ENCODE assay signal across 9 cellular contexts in the genomic region with DNA sequence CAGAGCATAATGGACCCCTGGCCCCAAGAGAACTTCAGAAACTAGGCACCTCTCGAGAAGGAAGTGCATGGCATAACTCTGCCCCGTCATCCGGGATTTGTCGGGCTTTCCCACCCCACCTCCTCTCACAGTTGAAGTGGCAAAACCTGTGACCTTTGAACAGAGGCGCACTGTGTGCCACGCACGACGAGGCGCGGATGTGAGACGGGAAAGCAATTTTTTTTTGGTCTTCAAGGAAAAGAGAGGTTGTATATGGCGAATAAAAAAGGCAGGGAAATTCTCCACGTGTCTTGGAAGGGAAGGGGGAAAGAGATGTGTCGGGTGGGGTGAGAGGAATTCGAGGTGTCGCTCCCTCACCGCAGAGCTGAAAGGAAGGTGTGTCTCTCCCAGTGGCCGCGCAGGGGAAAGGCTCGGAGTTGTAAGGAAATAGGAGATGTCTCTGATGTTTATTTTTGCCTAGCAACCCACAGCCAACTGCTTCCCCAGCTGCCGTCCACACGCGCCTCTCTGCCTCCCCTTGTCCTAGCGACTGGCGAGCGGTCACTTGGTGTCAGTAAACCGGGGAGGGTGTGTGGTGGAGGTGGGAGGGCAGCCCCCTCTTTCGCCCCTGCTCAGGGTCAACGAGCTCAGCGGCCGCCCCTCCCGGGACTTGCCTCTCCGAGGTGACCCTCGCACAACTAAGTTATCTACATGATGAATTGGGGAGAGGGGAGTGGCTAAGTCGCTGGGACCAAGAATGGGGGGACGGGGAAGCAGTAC. TPM values are rescaled to one million over a fixed set of nuclear protein-coding genes. Genes with fewer than 3 reads are reported as not detected.
DNase-seq lines count a peak whose midpoint lies in the region; FAIRE-seq and TF ChIP-seq lines count a peak whose summit lies in the region.
"Had no signal": no experiment of that assay in that cellular context is flagged by ENCODE, and none has a peak within 500 bp of the region (broad histone marks: within the 10 kb centered on the region; RNA-seq: fewer than 3 reads in every experiment).

No MANE protein-coding gene starts in this region.

- peak overlapping the region; percentile 97 for H3K27ac Mint-ChIP-seq in HFFc6
- peak overlapping the region; percentile 91 for H3K27ac Mint-ChIP-seq in T-helper 2 cell treated with Interferon-gamma antibody and Interleukin-4, amounts not matched to agents 5 μg/mL and 100 μg/mL, for 36 hours

- H3K9me3 Mint-ChIP-seq in HFFc6 = no peaks in the 10 kb centered on the region
- no peaks in the 10 kb centered on the region for H3K9me3 Mint-ChIP-seq in T-helper 2 cell treated with Interferon-gamma antibody and Interleukin-4, amounts not matched to agents 5 μg/mL and 100 μg/mL, for 36 hours

- peaks cover 3% of the 10 kb centered on the region for H3K27me3 Mint-ChIP-seq in HFFc6 (ENCODE audit: insufficient read depth)
- H3K27me3 Mint-ChIP-seq in T-helper 2 cell treated with Interferon-gamma antibody and Interleukin-4, amounts not matched to agents 5 μg/mL and 100 μg/mL, for 36 hours (ENCODE audit: low read depth) = peaks cover 19% of the 10 kb centered on the region

- TF ChIP-seq CTCF in HFFc6 (IDR thresholded peaks at IDR 0.05) (peak; percentile 57), bronchial epithelial cell (IDR thresholded peaks at IDR 0.05; ENCODE audit: insufficient read depth, low read length, severe bottlenecking) (peak; percentile 53), retinal pigment epithelial cell (conservative IDR thresholded peaks at IDR 0.05; ENCODE audit: low read depth, low read length) (peak; percentile 36)

- H3K36me3 Mint-ChIP-seq in HFFc6 (ENCODE audit: low read depth) = peaks cover 20% of the 10 kb centered on the region
- H3K36me3 Mint-ChIP-seq in T-helper 2 cell treated with Interferon-gamma antibody and Interleukin-4, amounts not matched to agents 5 μg/mL and 100 μg/mL, for 36 hours (ENCODE audit: low read depth) = peaks cover 17% of the 10 kb centered on the region

- H3K27ac ChIP-seq in iPS-18a (ENCODE audit: low read length) = peak overlapping the region; percentile 64

- H3K9ac ChIP-seq in iPS-18a (ENCODE audit: low read length) = peak overlapping the region; percentile 91

- H3K27me3 ChIP-seq in bronchial epithelial cell (ENCODE audit: control insufficient read depth, insufficient read depth, low read length) (no peaks in the 10 kb centered on the region), iPS-18a (ENCODE audit: control insufficient read depth, insufficient read depth, low read length) (peaks cover 12% of the 10 kb centered on the region)

- H3K4me3 Mint-ChIP-seq in HFFc6 = peak overlapping the region; percentile 92
- H3K4me3 Mint-ChIP-seq in T-helper 2 cell treated with Interferon-gamma antibody and Interleukin-4, amounts not matched to agents 5 μg/mL and 100 μg/mL, for 36 hours = peak overlapping the region; percentile 92

- H3K36me3 ChIP-seq in bronchial epithelial cell (ENCODE audit: control insufficient read depth, insufficient read depth, low read length) (no peaks in the 10 kb centered on the region), iPS-18a (ENCODE audit: control insufficient read depth, low read depth, low read length) (peaks cover 2% of the 10 kb centered on the region)

- no peak for FAIRE-seq in bronchial epithelial cell (lab: Jason Lieb, UNC)
- FAIRE-seq: endometrium had no signal

- H3K4me3 ChIP-seq in bronchial epithelial cell (ENCODE audit: low read depth, low read length) (peak overlapping the region; percentile 64), iPS-18a (ENCODE audit: low read length) (peak overlapping the region; percentile 94), retinal pigment epithelial cell (ENCODE audit: low read length) (peak overlapping the region; percentile 78)

- H3K9me3 ChIP-seq in iPS-18a (ENCODE audit: control insufficient read depth, low read depth, low read length) = no peaks in the 10 kb centered on the region

- peak; percentile 92 for DNase-seq in EH (ENCODE audit: low read depth)
- DNase-seq in HFFc6 = peak; percentile 90
- DNase-seq in NCI-H1930 (lab: John Stamatoyannopoulos, UW) = peak; percentile 30 to 61
- DNase-seq in T-helper 2 cell treated with Interferon-gamma antibody and Interleukin-4, amounts not matched to agents 5 μg/mL and 100 μg/mL, for 36 hours (ENCODE audit: low spot score) = peak; percentile 18
- peak; percentile 76 for DNase-seq in bronchial epithelial cell (ENCODE audit: low read depth)
- DNase-seq in retinal pigment epithelial cell (ENCODE audit: low read depth) = peak; percentile 68
- no peak for DNase-seq in NK-92 treated with Interleukin-12 subunit alpha and Interleukin-12 subunit beta, amount 100 ng/mL, for 24 hours (lab: John Stamatoyannopoulos, UW)

- peaks cover 38% of the 10 kb centered on the region for H3K4me1 Mint-ChIP-seq in HFFc6 (ENCODE audit: low read depth)
- peaks cover 32% of the 10 kb centered on the region for H3K4me1 Mint-ChIP-seq in T-helper 2 cell treated with Interferon-gamma antibody and Interleukin-4, amounts not matched to agents 5 μg/mL and 100 μg/mL, for 36 hours (ENCODE audit: low read depth)

- H3K4me1 ChIP-seq in iPS-18a (ENCODE audit: control insufficient read depth, low read depth, low read length) = peaks cover 22% of the 10 kb centered on the region

RNA-seq across cellular contexts. Expression of gene DYRK2, which starts 0.8 kb away (rescaled TPM):
- 10 to 100 TPM; 30.4 to 40.1 (median 31.6) TPM for total RNA-seq in HFFc6 (2021; fragmentation: NEBNext Ultra II Directional; extraction: Animal tissue kit (Norgen Biotek cat#: 25700))
- total RNA-seq in bronchial epithelial cell = 17.6 and 23.8 TPM in 2 replicates
